8 cellular contexts compared by ENCODE assay signal in genomic region chr12:52582971-52583456, GRCh38. TPM values are rescaled to one million over a fixed set of nuclear protein-coding genes. Genes with fewer than 3 reads are reported as not detected.
DNase-seq lines count a peak whose midpoint lies in the region; ATAC-seq and TF ChIP-seq lines count a peak whose summit lies in the region.

No MANE protein-coding gene starts in this region.

- no peaks in the 10 kb centered on the region for H3K4me1 Mint-ChIP-seq in HFFc6 (ENCODE audit: low read depth)

- H3K27me3 Mint-ChIP-seq in HFFc6 (ENCODE audit: insufficient read depth) = peaks cover 29% of the 10 kb centered on the region

- H3K4me3 ChIP-seq in epithelial cell of esophagus (ENCODE audit: low read length) = no peak overlapping the region

- peak; percentile 87 for DNase-seq in CD1c-positive myeloid dendritic cell (ENCODE audit: extremely low spot score)
- peak; percentile 45 for DNase-seq in HFFc6
- DNase-seq in NCI-H82 (lab: John Stamatoyannopoulos, UW) = peak; percentile 64
- peak; percentile 38 for DNase-seq in activated CD8-positive, alpha-beta memory T cell treated with anti-CD3 and anti-CD28 coated beads, Interleukin-2, amount 50 U/mL, for 24 hours (ENCODE audit: extremely low read depth)
- DNase-seq in epithelial cell of esophagus (ENCODE audit: low read depth) = peak; percentile 98
- peak; percentile 52 for DNase-seq in midbrain (lab: John Stamatoyannopoulos, UW)
- DNase-seq in stimulated activated CD8-positive, alpha-beta memory T cell treated with anti-CD3 and anti-CD28 coated beads, Interleukin-4, amount 100 ng/mL, for 48 hours = peak; percentile 76

- H3K36me3 Mint-ChIP-seq in HFFc6 (ENCODE audit: low read depth) = no peaks in the 10 kb centered on the region

- ATAC-seq in HG02970 (IDR thresholded peaks at IDR 0.05; ENCODE audit: low FRiP score, unreplicated experiment) = no peak

- H3K9me3 Mint-ChIP-seq in HFFc6 = no peaks in the 10 kb centered on the region

- no peak overlapping the region for H3K27ac Mint-ChIP-seq in HFFc6

- TF ChIP-seq CTCF in HFFc6 (IDR thresholded peaks at IDR 0.05) (peak; percentile 84), epithelial cell of esophagus (IDR thresholded peaks at IDR 0.05; ENCODE audit: insufficient read depth, low read depth, low read length, missing control alignments) (peak; percentile 90)

- H3K4me3 Mint-ChIP-seq in HFFc6 = no peak overlapping the region

RNA-seq across cellular contexts. Expression of gene KRT74, which starts 9.4 kb away (rescaled TPM):
- not detected for total RNA-seq in HFFc6 (2021; fragmentation: NEBNext Ultra II Directional; extraction: Animal tissue kit (Norgen Biotek cat#: 25700))

RNA-seq across cellular contexts. Expression of gene KRT72, which starts 18.2 kb away (rescaled TPM):
- total RNA-seq in HFFc6 (2021; fragmentation: NEBNext Ultra II Directional; extraction: Animal tissue kit (Norgen Biotek cat#: 25700)) = not detected

RNA-seq across cellular contexts. Expression of gene KRT71, which starts 30.1 kb away (rescaled TPM):
- total RNA-seq in HFFc6 (2021; fragmentation: NEBNext Ultra II Directional; extraction: Animal tissue kit (Norgen Biotek cat#: 25700)) = not detected

RNA-seq across cellular contexts. Expression of gene KRT73, which starts 35.3 kb away (rescaled TPM):
- not detected for total RNA-seq in HFFc6 (2021; fragmentation: NEBNext Ultra II Directional; extraction: Animal tissue kit (Norgen Biotek cat#: 25700))

Comparison
In these comparisons a context has a peak if more than half of its experiments do, and no peak if none do; other contexts are left out.
1. DNase-seq: peak in every context shown above with its lines; median percentile 98 in epithelial cell of esophagus; 87 in CD1c-positive myeloid dendritic cell; 76 in stimulated activated CD8-positive, alpha-beta memory T cell treated with anti-CD3 and anti-CD28 coated beads, Interleukin-4, amount 100 ng/mL, for 48 hours; 64 in NCI-H82; 52 in midbrain; 45 in HFFc6; 38 in activated CD8-positive, alpha-beta memory T cell treated with anti-CD3 and anti-CD28 coated beads, Interleukin-2, amount 50 U/mL, for 24 hours.